ENCODE assay signal across 18 cellular contexts in genomic region chr6:129667621-129668020, GRCh38. TPM values are rescaled to one million over a fixed set of nuclear protein-coding genes. Genes with fewer than 3 reads are reported as not detected.
DNase-seq lines count a peak whose midpoint lies in the region; ATAC-seq and TF ChIP-seq lines count a peak whose summit lies in the region.
"Had no signal": no experiment of that assay in that cellular context is flagged by ENCODE, and none has a peak within 500 bp of the region (broad histone marks: within the 10 kb centered on the region; RNA-seq: fewer than 3 reads in every experiment).

No MANE protein-coding gene starts in this region.

- peak overlapping the region; percentile 39 for H3K4me2 ChIP-seq in osteoblast (ENCODE audit: insufficient read depth, low read length)

- H3K4me1 ChIP-seq in osteoblast (ENCODE audit: insufficient read depth, low read length): peaks cover 26% of the 10 kb centered on the region
- H3K4me1 ChIP-seq: colonic mucosa had no signal

- peaks cover 87% of the 10 kb centered on the region for H3K79me2 ChIP-seq in osteoblast (ENCODE audit: insufficient read depth, low read length)

- no peak for ATAC-seq in GM18519 (IDR thresholded peaks at IDR 0.05; ENCODE audit: low FRiP score, unreplicated experiment)
- ATAC-seq: Right ventricle myocardium inferior had no signal

- no peaks in the 10 kb centered on the region for H3K36me3 ChIP-seq in osteoblast (ENCODE audit: insufficient read depth, low read length)
- H3K36me3 ChIP-seq: colonic mucosa had no signal

- no peaks in the 10 kb centered on the region for H3K27me3 ChIP-seq in osteoblast (ENCODE audit: insufficient read depth, low read length)
- H3K27me3 ChIP-seq: colonic mucosa had no signal

- peak; percentile 24 for DNase-seq in GF-D8 (lab: John Stamatoyannopoulos, UW)
- peak; percentile 87 for DNase-seq in OCI-M1 (lab: John Stamatoyannopoulos, UW)
- peak; percentile 81 for DNase-seq in choroid plexus epithelial cell (ENCODE audit: low read depth)
- no peak for DNase-seq in osteoblast (ENCODE audit: insufficient read length, low spot score, missing footprints)
- no peak for DNase-seq in NOMO-1 (lab: John Stamatoyannopoulos, UW; ENCODE audit: unreplicated experiment in 2 of 2)
- no peak for DNase-seq in cerebellar cortex (ENCODE audit: low spot score)
- no peak for DNase-seq in NCI-H774 (lab: John Stamatoyannopoulos, UW)
- DNase-seq: activated naive CD4-positive, alpha-beta T cell treated with anti-CD3 and anti-CD28 coated beads, Interleukin-2, amount 50 U/mL, for 16 hours; CD4-positive, CD25-positive, alpha-beta regulatory T cell; colonic mucosa; GDM1; islet precursor cell; NCI-H1417; NCI-H510A; retina; T1000 had no signal

- H3K9me3 ChIP-seq in osteoblast (ENCODE audit: low read depth, low read length): no peaks in the 10 kb centered on the region
- H3K9me3 ChIP-seq: colonic mucosa had no signal

- no peaks in the 10 kb centered on the region for H4K20me1 ChIP-seq in osteoblast (ENCODE audit: insufficient read depth, low read length)

- no peak overlapping the region for H3K27ac ChIP-seq in osteoblast (ENCODE audit: low read depth, low read length)
- H3K27ac ChIP-seq: colonic mucosa had no signal

- no peak overlapping the region for H3K4me3 ChIP-seq in choroid plexus epithelial cell (ENCODE audit: low read depth, low read length)
- no peak overlapping the region for H3K4me3 ChIP-seq in osteoblast (ENCODE audit: insufficient read depth, low read length)
- H3K4me3 ChIP-seq: colonic mucosa had no signal

- TF ChIP-seq CTCF in choroid plexus epithelial cell (conservative IDR thresholded peaks at IDR 0.05; ENCODE audit: low read depth, low read length): no peak
- TF ChIP-seq CTCF in osteoblast (IDR thresholded peaks at IDR 0.05; ENCODE audit: extremely low read depth, low read depth, low read length): no peak

- H2AFZ ChIP-seq in osteoblast (ENCODE audit: low read length): no peak overlapping the region

RNA-seq across cellular contexts. Expression of gene ARHGAP18, which starts 42.4 kb away (rescaled TPM):
- total RNA-seq in osteoblast: 16.8 and 21.0 TPM in 2 replicates

Comparison
In these comparisons a context has a peak if more than half of its experiments do, and no peak if none do; other contexts are left out.
1. DNase-seq: peak in GF-D8 (single experiment), OCI-M1 (single experiment) and choroid plexus epithelial cell (single experiment); none in osteoblast (single experiment), NOMO-1 (0 of 2), cerebellar cortex (single experiment) and NCI-H774 (single experiment).